In the genomic region with DNA sequence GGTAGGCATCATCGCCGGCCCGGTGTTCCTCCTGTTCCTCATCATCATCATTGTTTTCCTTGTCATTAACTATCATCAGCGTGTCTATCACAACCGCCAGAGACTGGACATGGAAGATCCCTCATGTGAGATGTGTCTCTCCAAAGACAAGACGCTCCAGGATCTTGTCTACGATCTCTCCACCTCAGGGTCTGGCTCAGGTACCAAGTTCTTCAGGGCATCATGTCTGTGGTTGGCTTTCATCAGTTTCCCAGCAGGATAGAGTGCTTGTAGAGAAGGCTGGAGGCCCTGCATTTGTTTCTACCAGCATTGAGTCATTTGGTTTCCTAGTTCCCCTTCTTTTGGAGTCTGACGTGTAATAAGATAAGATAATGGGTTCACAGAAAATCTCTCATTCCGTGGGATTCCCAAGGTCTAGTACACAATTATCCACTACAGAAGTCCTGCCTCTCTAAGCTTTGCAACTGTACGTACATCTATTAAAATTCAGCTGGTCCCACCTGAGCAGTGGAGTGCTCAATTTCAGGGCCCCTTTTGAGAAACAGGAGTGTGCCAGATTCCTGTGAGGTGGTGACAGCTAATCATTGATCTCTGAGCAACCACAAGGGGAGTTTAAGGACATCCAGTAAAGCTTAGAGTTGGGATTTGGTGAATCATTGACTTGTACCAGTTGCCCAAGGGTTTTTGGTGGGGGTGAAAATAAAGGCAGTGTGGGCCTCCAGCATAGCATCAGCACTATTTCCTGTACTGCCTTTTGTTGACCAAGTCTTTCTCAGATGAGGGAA, we compare ENCODE assay signal across 11 cellular contexts. TPM values are rescaled to one million over a fixed set of nuclear protein-coding genes. Genes with fewer than 3 reads are reported as not detected.
DNase-seq lines count a peak whose midpoint lies in the region; ATAC-seq, FAIRE-seq and TF ChIP-seq lines count a peak whose summit lies in the region.
"Had no signal": no experiment of that assay in that cellular context is flagged by ENCODE, and none has a peak within 500 bp of the region (broad histone marks: within the 10 kb centered on the region; RNA-seq: fewer than 3 reads in every experiment).

No MANE protein-coding gene starts in this region.

- no peak for TF ChIP-seq POLR2A in esophagus squamous epithelium (IDR thresholded peaks at IDR 0.05)

- no peak overlapping the region for H3K4me3 ChIP-seq in fibroblast of mammary gland (ENCODE audit: control insufficient read depth, low read depth, low read length)
- no peak overlapping the region for H3K4me3 ChIP-seq in esophagus squamous epithelium

- ATAC-seq in GM18907 (IDR thresholded peaks at IDR 0.05; ENCODE audit: unreplicated experiment): no peak

- 84 to 94% methylated on average over 10 of the region's 10 CpGs for WGBS in esophagus squamous epithelium, 2 donors

- FAIRE-seq in RCC 7860 (lab: Jason Lieb, UNC) (peak; percentile 91), D721Med (lab: Jason Lieb, UNC) (no peak)
- FAIRE-seq: small intestine had no signal

- H3K4me1 ChIP-seq in esophagus squamous epithelium: peaks cover 24 to 52% (median 27%) of the 10 kb centered on the region in 3 donors

- peaks cover 24 to 66% (median 30%) of the 10 kb centered on the region in 3 donors for H3K36me3 ChIP-seq in esophagus squamous epithelium

- no peak overlapping the region for H3K27ac ChIP-seq in esophagus squamous epithelium

- intact Hi-C loops in esophagus squamous epithelium (cut with DNase I): no loop called here

- H3K9me3 ChIP-seq in esophagus squamous epithelium: no peaks in the 10 kb centered on the region

- DNase-seq in GM04503 (ENCODE audit: low read depth) (peak; percentile 32), RCC 7860 (ENCODE audit: low spot score) (peak; percentile 85), fibroblast of mammary gland (ENCODE audit: low read depth) (peak; percentile 89), renal cortical epithelial cell (ENCODE audit: low read depth) (peak; percentile 100), occipital lobe (lab: John Stamatoyannopoulos, UW) (no peak), esophagus squamous epithelium (lab: John Stamatoyannopoulos, UW) (no peak), D721Med (ENCODE audit: insufficient read length, low spot score) (no peak)
- DNase-seq: H9, MM.1S, small intestine had no signal

- no peaks in the 10 kb centered on the region for H3K27me3 ChIP-seq in esophagus squamous epithelium

- TF ChIP-seq CTCF in fibroblast of mammary gland (conservative IDR thresholded peaks at IDR 0.05; ENCODE audit: control insufficient read depth, insufficient read depth, low read depth, low read length): no peak
- TF ChIP-seq CTCF in esophagus squamous epithelium (IDR thresholded peaks at IDR 0.05): no peak
- no peak for TF ChIP-seq CTCF in D721Med (IDR thresholded peaks at IDR 0.05; ENCODE audit: insufficient read depth, missing control alignments)

RNA-seq across cellular contexts. Expression of a gene that starts 25.1 kb away (rescaled TPM):
- total RNA-seq in renal cortical epithelial cell (14.8 and 58.1 TPM in 2 replicates), occipital lobe (43.2 TPM), esophagus squamous epithelium (10 to 100 TPM; 11.4 to 31.7 (median 16.8) TPM)

RNA-seq across cellular contexts. Expression of a gene that starts 30.2 kb away (rescaled TPM):
- total RNA-seq in renal cortical epithelial cell: 2.2 and 3.0 TPM in 2 replicates
- 1.6 TPM for total RNA-seq in occipital lobe
- 10 to 100 TPM in 1 of 4 donors, 1 to 10 TPM in 3; 1.7 to 10.7 (median 3.6) TPM for total RNA-seq in esophagus squamous epithelium

Comparison
In these comparisons a context has a peak if more than half of its experiments do, and no peak if none do; other contexts are left out.
1. DNase-seq: peak in GM04503 (single experiment), RCC 7860 (single experiment), fibroblast of mammary gland (single experiment) and renal cortical epithelial cell (single experiment); none in occipital lobe (single experiment), esophagus squamous epithelium (single experiment) and D721Med (single experiment).